Comparison of ENCODE assay signal across 9 cellular contexts in genomic region chr16:14015948-14016347, GRCh38. TPM values are rescaled to one million over a fixed set of nuclear protein-coding genes. Genes with fewer than 3 reads are reported as not detected.
A peak's percentile ranks its signal among the peaks of the same experiment; 100 is the strongest.
DNase-seq lines count a peak whose midpoint lies in the region; ATAC-seq, FAIRE-seq and TF ChIP-seq lines count a peak whose summit lies in the region.
"Had no signal": no experiment of that assay in that cellular context is flagged by ENCODE, and none has a peak within 500 bp of the region (broad histone marks: within the 10 kb centered on the region; RNA-seq: fewer than 3 reads in every experiment).

No MANE protein-coding gene starts in this region.

- H4K20me1 ChIP-seq in GM23248 (ENCODE audit: insufficient read depth) = no peaks in the 10 kb centered on the region

- DNase-seq in GM23248 (peak; percentile 92), astrocyte of the hippocampus (ENCODE audit: low read depth, low spot score) (peak; percentile 49), left ventricle myocardium inferior (no peak), small intestine (peak; percentile 10), retina (no peak)
- no peak for DNase-seq in activated CD4-positive, CD25-positive, alpha-beta regulatory T cell (lab: John Stamatoyannopoulos, UW)
- DNase-seq: NCI-H187 treated with DMSO at 0.1 percent for 48 hours had no signal

- ATAC-seq in HG02870 (IDR thresholded peaks at IDR 0.05; ENCODE audit: unreplicated experiment) = no peak
- ATAC-seq in HG03175 (IDR thresholded peaks at IDR 0.05; ENCODE audit: unreplicated experiment) = no peak

- in situ Hi-C loops in GM23248 (cut with MboI) = no loop called here

- H3K36me3 ChIP-seq in GM23248 (ENCODE audit: low read depth) (no peaks in the 10 kb centered on the region), left ventricle myocardium inferior (no peaks in the 10 kb centered on the region), small intestine (ENCODE audit: control insufficient read depth in 2 of 2, insufficient read depth in 2 of 2, low read length in 2 of 2) (no peaks in the 10 kb centered on the region)

- H3K9me3 ChIP-seq in GM23248 (ENCODE audit: low read depth) (no peaks in the 10 kb centered on the region), left ventricle myocardium inferior (replicated peaks) (no peaks in the 10 kb centered on the region), small intestine (ENCODE audit: control insufficient read depth, low read depth) (no peaks in the 10 kb centered on the region)

- peaks cover 38% of the 10 kb centered on the region for H3F3A ChIP-seq in GM23248 (ENCODE audit: insufficient read depth)

- 4 to 10% methylated on average over 2 of the region's 2 CpGs for WGBS in GM23248 (ENCODE audit: low coverage in 1 of 2, low lambda C conversion rate in 2 of 2, missing lambda C conversion rate in 2 of 2), 2 experiments
- 30 to 43% (median 34%) methylated on average over 2 of the region's 2 CpGs for WGBS in small intestine, 3 donors

- intact Hi-C loops in left ventricle myocardium inferior (cut with micrococcal nuclease) = loop anchor here (10.0 kb wide), 1 partner anchor 169 kb away; no protein-coding TSS in a partner anchor

- H3K79me2 ChIP-seq in GM23248 (ENCODE audit: insufficient read depth) = no peaks in the 10 kb centered on the region

- H3K9ac ChIP-seq in GM23248 = no peak overlapping the region

- H3K4me1 ChIP-seq in GM23248 (ENCODE audit: insufficient read depth) (peaks cover 41% of the 10 kb centered on the region), left ventricle myocardium inferior (peaks cover 54% of the 10 kb centered on the region), small intestine (ENCODE audit: control insufficient read depth in 2 of 2, insufficient read depth in 1 of 2, low read depth in 1 of 2, low read length in 1 of 2) (no peaks in the 10 kb centered on the region)

- no peaks in the 10 kb centered on the region for H3K9me2 ChIP-seq in GM23248 (ENCODE audit: insufficient read depth)

- H3K27ac ChIP-seq in GM23248 (no peak overlapping the region), left ventricle myocardium inferior (replicated peaks) (peak overlapping the region; percentile 80), small intestine (ENCODE audit: low read depth in 1 of 2, low read length in 1 of 2) (peak overlapping the region in 1 of 2 donors; percentile 67)

- FAIRE-seq in small intestine (lab: Jason Lieb, UNC) = no peak

- peak; percentile 28 for TF ChIP-seq CTCF in left ventricle myocardium inferior (IDR thresholded peaks at IDR 0.05; ENCODE audit: borderline replicate concordance)

- H3K4me3 ChIP-seq in GM23248 (no peak overlapping the region), left ventricle myocardium inferior (peak overlapping the region; percentile 51), small intestine (ENCODE audit: low read depth in 1 of 2, low read length in 2 of 2) (no peak overlapping the region)

- no peak overlapping the region for H2AFZ ChIP-seq in GM23248

- H3K27me3 ChIP-seq in GM23248 (replicated peaks; ENCODE audit: insufficient read depth) (no peaks in the 10 kb centered on the region), left ventricle myocardium inferior (ENCODE audit: low read depth) (no peaks in the 10 kb centered on the region), small intestine (ENCODE audit: control insufficient read depth in 2 of 2, insufficient read depth in 2 of 2, low read length in 2 of 2) (no peaks in the 10 kb centered on the region)

- H3K4me2 ChIP-seq in GM23248 (ENCODE audit: unreplicated experiment) = peak overlapping the region; percentile 46

RNA-seq across cellular contexts. Expression of gene MRTFB, which starts 55.2 kb away (rescaled TPM):
- 2.1 and 3.1 TPM in 2 replicates for total RNA-seq in GM23248 (2014; rRNA removed; shearing (Covaris generic))
- polyA plus RNA-seq in GM23248 (2016; fragmentation: Nextera tagmentation; extraction: Ambion mirVana) = 4.0 and 5.1 TPM in 2 replicates
- 24.3 TPM for total RNA-seq in left ventricle myocardium inferior
- 10 to 100 TPM in 1 of 3 donors, 1 to 10 TPM in 2; 3.1 to 13.4 (median 5.4) TPM for polyA plus RNA-seq in small intestine

Comparison
In these comparisons a context has a peak if more than half of its experiments do, and no peak if none do; other contexts are left out.
1. DNase-seq: peak in GM23248 (single experiment), astrocyte of the hippocampus (single experiment) and small intestine (single experiment); none in left ventricle myocardium inferior (single experiment), activated CD4-positive, CD25-positive, alpha-beta regulatory T cell (0 of 4) and retina (single experiment).